9 cellular contexts compared by ENCODE assay signal in genomic region chr2:43634604-43635306, GRCh38. TPM values are rescaled to one million over a fixed set of nuclear protein-coding genes. Genes with fewer than 3 reads are reported as not detected.
DNase-seq lines count a peak whose midpoint lies in the region; ATAC-seq and TF ChIP-seq lines count a peak whose summit lies in the region.
"Had no signal": no experiment of that assay in that cellular context is flagged by ENCODE, and none has a peak within 500 bp of the region (broad histone marks: within the 10 kb centered on the region; RNA-seq: fewer than 3 reads in every experiment).

No MANE protein-coding gene starts in this region.

- peaks cover 0 to 4% of the 10 kb centered on the region in 2 donors for H3K27me3 ChIP-seq in naive thymus-derived CD4-positive, alpha-beta T cell (ENCODE audit: control insufficient read depth in 2 of 2, insufficient read depth in 2 of 2, low read length in 2 of 2)

- intact Hi-C loops in natural killer cell (cut with micrococcal nuclease) = no loop called here
- intact Hi-C loops in naive thymus-derived CD4-positive, alpha-beta T cell (cut with micrococcal nuclease) = loop anchor here in 1 of 2 donors (5.0 kb wide), 1 partner anchor 143 kb away; no protein-coding TSS in a partner anchor

- H3K4me1 ChIP-seq in naive thymus-derived CD4-positive, alpha-beta T cell (ENCODE audit: control insufficient read depth in 2 of 2, insufficient read depth in 2 of 2, low read length in 2 of 2) = peaks cover 0 to 10% of the 10 kb centered on the region in 2 donors

- no peak overlapping the region for H3K27ac Mint-ChIP-seq in natural killer cell
- H3K27ac Mint-ChIP-seq in naive thymus-derived CD4-positive, alpha-beta T cell = no peak overlapping the region

- no peak overlapping the region for H3K27ac ChIP-seq in naive thymus-derived CD4-positive, alpha-beta T cell (ENCODE audit: low read depth, low read length)

- CTCF ChIA-PET in naive thymus-derived CD4-positive, alpha-beta T cell (lab: Charles Lee) = no interaction called here

- no peak overlapping the region for H3K4me3 Mint-ChIP-seq in natural killer cell
- no peak overlapping the region for H3K4me3 Mint-ChIP-seq in naive thymus-derived CD4-positive, alpha-beta T cell

- no peaks in the 10 kb centered on the region for H3K36me3 Mint-ChIP-seq in natural killer cell
- peaks cover 0 to 3% (median 0%) of the 10 kb centered on the region in 5 donors for H3K36me3 Mint-ChIP-seq in naive thymus-derived CD4-positive, alpha-beta T cell

- no peaks in the 10 kb centered on the region for H3K36me3 ChIP-seq in naive thymus-derived CD4-positive, alpha-beta T cell (ENCODE audit: control insufficient read depth in 2 of 3, insufficient read depth in 3 of 3, low read length in 3 of 3)

- peaks cover 54 to 82% of the 10 kb centered on the region in 2 donors for H3K27me3 Mint-ChIP-seq in natural killer cell (ENCODE audit: low read depth in 2 of 2)
- H3K27me3 Mint-ChIP-seq in naive thymus-derived CD4-positive, alpha-beta T cell = peaks cover 16 to 75% (median 37%) of the 10 kb centered on the region in 5 donors

- POLR2A ChIA-PET in naive thymus-derived CD4-positive, alpha-beta T cell (lab: Charles Lee) = no interaction called here

- TF ChIP-seq CTCF in AG09319 (IDR thresholded peaks at IDR 0.05; ENCODE audit: low read depth, low read length) (no peak), natural killer cell (IDR thresholded peaks at IDR 0.05) (no peak)

- ATAC-seq in SK-N-SH treated with all-trans-retinoic acid at 6 μM for 48 hours (peak; percentile 15), natural killer cell (no peak), GM18861 (IDR thresholded peaks at IDR 0.05; ENCODE audit: unreplicated experiment) (no peak)
- no peak for ATAC-seq in naive thymus-derived CD4-positive, alpha-beta T cell

- H3K9me3 ChIP-seq in naive thymus-derived CD4-positive, alpha-beta T cell (ENCODE audit: control insufficient read depth in 2 of 3, low read length in 3 of 3) = no peaks in the 10 kb centered on the region

- H3K9me3 Mint-ChIP-seq in natural killer cell = peaks cover 3 to 4% of the 10 kb centered on the region in 2 donors
- H3K9me3 Mint-ChIP-seq in naive thymus-derived CD4-positive, alpha-beta T cell = peaks cover 0 to 11% (median 4%) of the 10 kb centered on the region in 11 donors

- peaks cover 7 to 13% of the 10 kb centered on the region in 2 donors for H3K4me1 Mint-ChIP-seq in natural killer cell
- peaks cover 6 to 21% (median 19%) of the 10 kb centered on the region in 7 donors for H3K4me1 Mint-ChIP-seq in naive thymus-derived CD4-positive, alpha-beta T cell

- H3K4me3 ChIP-seq in naive thymus-derived CD4-positive, alpha-beta T cell (ENCODE audit: low read length) = no peak overlapping the region

- peak; percentile 59 for DNase-seq in AG09319 (ENCODE audit: extremely low read depth, low read depth)
- DNase-seq in MV-4-11 (lab: John Stamatoyannopoulos, UW) = peak; percentile 66
- peak; percentile 88 for DNase-seq in kidney glomerular epithelial cell (lab: John Stamatoyannopoulos, UW)
- no peak for DNase-seq in natural killer cell
- no peak for DNase-seq in activated CD4-positive, alpha-beta T cell treated with anti-CD3 and anti-CD28 coated beads, Interleukin-2, amount 50 U/mL, for 1 hour
- DNase-seq in naive thymus-derived CD4-positive, alpha-beta T cell = no peak
- DNase-seq: left cardiac atrium had no signal

TF ChIP-seq in SK-N-SH treated with all-trans-retinoic acid at 6 μM for 48 hours, 23 proteins besides CTCF, POLR2A, EP300 and RAD21:
- TF ChIP-seq ZNF8 (CRISPR knock-in tag; IDR thresholded peaks at IDR 0.05) = no peak
- TF ChIP-seq SNAI2 (CRISPR knock-in tag; IDR thresholded peaks at IDR 0.05) = no peak
- TF ChIP-seq CSRNP3 (CRISPR knock-in tag; IDR thresholded peaks at IDR 0.05) = 0 out of 2 replicates have a peak, but pooled peaks have one; percentile 27
- 0 out of 2 replicates have a peak, but pooled peaks have one; percentile 55 for TF ChIP-seq CREB5 (CRISPR knock-in tag; IDR thresholded peaks at IDR 0.05; ENCODE audit: low read depth)
- TF ChIP-seq ISL1 (CRISPR knock-in tag; IDR thresholded peaks at IDR 0.05) = 0 out of 2 replicates have a peak, but pooled peaks have one; percentile 32
- TF ChIP-seq PATZ1 (CRISPR knock-in tag; IDR thresholded peaks at IDR 0.05; ENCODE audit: borderline replicate concordance) = no peak
- no peak for TF ChIP-seq ZNF70 (CRISPR knock-in tag; IDR thresholded peaks at IDR 0.05)
- TF ChIP-seq ARNTL (CRISPR knock-in tag; IDR thresholded peaks at IDR 0.05; ENCODE audit: borderline replicate concordance, low read depth) = no peak
- no peak for TF ChIP-seq ZNF565 (CRISPR knock-in tag; conservative IDR thresholded peaks at IDR 0.05; ENCODE audit: low read depth)
- no peak for TF ChIP-seq ZFP30 (CRISPR knock-in tag; IDR thresholded peaks at IDR 0.05)
- no peak for TF ChIP-seq ZFP3 (CRISPR knock-in tag; IDR thresholded peaks at IDR 0.05)
- 0 out of 2 replicates have a peak, but pooled peaks have one; percentile 44 for TF ChIP-seq ESRRG (CRISPR knock-in tag; IDR thresholded peaks at IDR 0.05)
- TF ChIP-seq TCF4 (CRISPR knock-in tag; IDR thresholded peaks at IDR 0.05; ENCODE audit: borderline replicate concordance) = no peak
- no peak for TF ChIP-seq GLIS3 (CRISPR knock-in tag; IDR thresholded peaks at IDR 0.05)

RNA-seq across cellular contexts. Expression of gene PLEKHH2, which starts 2.3 kb away (rescaled TPM):
- under 1 TPM; 0.07 to 0.28 (median 0.19) TPM for total RNA-seq in natural killer cell
- 1 to 10 TPM in 4 of 5 experiments, under 1 TPM in 1; 0.02 to 2.8 (median 2.0) TPM for total RNA-seq in naive thymus-derived CD4-positive, alpha-beta T cell
- polyA plus RNA-seq in naive thymus-derived CD4-positive, alpha-beta T cell = under 1 TPM in 1 of 2 donors, not detected in 1; 0.33 TPM

RNA-seq across cellular contexts. Expression of gene THADA, which starts 38.9 kb away (rescaled TPM):
- 10 to 100 TPM; 34.1 to 35.7 (median 35.3) TPM for total RNA-seq in natural killer cell
- 10 to 100 TPM; 34.1 to 43.0 (median 41.0) TPM for total RNA-seq in naive thymus-derived CD4-positive, alpha-beta T cell
- polyA plus RNA-seq in naive thymus-derived CD4-positive, alpha-beta T cell = 10 to 100 TPM; 11.7 to 22.2 TPM

RNA-seq across cellular contexts. Expression of gene C1GALT1C1L, which starts 41.5 kb away (rescaled TPM):
- total RNA-seq in natural killer cell = not detected
- total RNA-seq in naive thymus-derived CD4-positive, alpha-beta T cell = not detected
- not detected for polyA plus RNA-seq in naive thymus-derived CD4-positive, alpha-beta T cell

Comparison
In these comparisons a context has a peak if more than half of its experiments do, and no peak if none do; other contexts are left out.
1. DNase-seq: peak in AG09319 (single experiment), MV-4-11 (single experiment) and kidney glomerular epithelial cell (single experiment); none in natural killer cell (single experiment), activated CD4-positive, alpha-beta T cell treated with anti-CD3 and anti-CD28 coated beads, Interleukin-2, amount 50 U/mL, for 1 hour (single experiment) and naive thymus-derived CD4-positive, alpha-beta T cell (0 of 9).